16 cellular contexts compared by ENCODE assay signal in genomic region chr14:68981539-68981976, GRCh38. TPM values are rescaled to one million over a fixed set of nuclear protein-coding genes. Genes with fewer than 3 reads are reported as not detected.
DNase-seq lines count a peak whose midpoint lies in the region; FAIRE-seq and TF ChIP-seq lines count a peak whose summit lies in the region.
"Had no signal": no experiment of that assay in that cellular context is flagged by ENCODE, and none has a peak within 500 bp of the region (broad histone marks: within the 10 kb centered on the region; RNA-seq: fewer than 3 reads in every experiment).

No MANE protein-coding gene starts in this region.

- POLR2A ChIA-PET in endothelial cell of umbilical vein (lab: Charles Lee), result interaction anchor here (0.5 kb wide), 1 partner anchor 50 kb away, joined by 7 read pairs; no protein-coding TSS in a partner anchor

- dilution Hi-C loops in endothelial cell of umbilical vein (cut with MboI; ENCODE audit: extremely low pct_ligation_motif_present, low sequenced_read_pairs), result no loop called here

- no peaks in the 10 kb centered on the region for H3K36me3 Mint-ChIP-seq in neural crest cell (ENCODE audit: low read depth)
- no peaks in the 10 kb centered on the region for H3K36me3 Mint-ChIP-seq in immature natural killer cell
- H3K36me3 Mint-ChIP-seq in progenitor cell of endocrine pancreas (ENCODE audit: insufficient read depth), result no peaks in the 10 kb centered on the region

- H3K4me3 Mint-ChIP-seq in neural crest cell (peak overlapping the region; percentile 65), immature natural killer cell (no peak overlapping the region), progenitor cell of endocrine pancreas (ENCODE audit: low read depth) (no peak overlapping the region)

- no TSS peak for BruUV-seq in endothelial cell of umbilical vein (replicated peaks; lab: Mats Ljungman, UMichigan)

- H3K79me2 ChIP-seq in endothelial cell of umbilical vein (ENCODE audit: control insufficient read depth, insufficient read depth, low read length), result peaks cover 21% of the 10 kb centered on the region

- H2AFZ ChIP-seq in endothelial cell of umbilical vein (ENCODE audit: low read depth, low read length), result peak overlapping the region; percentile 30

- no peak overlapping the region for H3K27ac Mint-ChIP-seq in neural crest cell (ENCODE audit: unreplicated experiment)
- H3K27ac Mint-ChIP-seq in immature natural killer cell, result peak overlapping the region in 1 of 6 donors; percentile 7
- no peak overlapping the region for H3K27ac Mint-ChIP-seq in progenitor cell of endocrine pancreas

- no peaks in the 10 kb centered on the region for H3K27me3 ChIP-seq in endothelial cell of umbilical vein (ENCODE audit: control insufficient read depth in 2 of 2, insufficient read depth in 2 of 2, low read length in 2 of 2)
- H3K27me3 ChIP-seq: body of pancreas, upper lobe of right lung had no signal

- TF ChIP-seq RAD21 in Ishikawa (IDR thresholded peaks at IDR 0.05; ENCODE audit: low read depth), result no peak

- H3K9me1 ChIP-seq in endothelial cell of umbilical vein (replicated peaks; ENCODE audit: control insufficient read depth, extremely low read depth, insufficient read depth, low read length), result no peaks in the 10 kb centered on the region

- H3K9me3 ChIP-seq in endothelial cell of umbilical vein (replicated peaks; ENCODE audit: control insufficient read depth, insufficient read depth, low read length), result no peaks in the 10 kb centered on the region
- H3K9me3 ChIP-seq: body of pancreas, upper lobe of right lung had no signal

- H4K20me1 ChIP-seq in endothelial cell of umbilical vein (replicated peaks; ENCODE audit: control insufficient read depth, extremely low read depth, insufficient read depth, low read length), result no peaks in the 10 kb centered on the region

- no peak for TF ChIP-seq EP300 in Ishikawa (IDR thresholded peaks at IDR 0.05; ENCODE audit: borderline replicate concordance)

- no peaks in the 10 kb centered on the region for H3K9me3 Mint-ChIP-seq in neural crest cell
- no peaks in the 10 kb centered on the region for H3K9me3 Mint-ChIP-seq in immature natural killer cell
- no peaks in the 10 kb centered on the region for H3K9me3 Mint-ChIP-seq in progenitor cell of endocrine pancreas (ENCODE audit: low read depth)

- H3K36me3 ChIP-seq in endothelial cell of umbilical vein (ENCODE audit: control insufficient read depth in 2 of 2, extremely low read depth in 1 of 2, insufficient read depth in 2 of 2, low read length in 2 of 2), result no peaks in the 10 kb centered on the region
- H3K36me3 ChIP-seq: upper lobe of right lung had no signal

- DNase-seq in AG08395 (ENCODE audit: low spot score) (peak; percentile 16), endothelial cell of umbilical vein (ENCODE audit: low read depth, low spot score) (peak; percentile 81), neural crest cell (ENCODE audit: low read depth, low spot score) (no peak), anterior cingulate cortex (lab: John Stamatoyannopoulos, UW) (no peak), NAMALWA (ENCODE audit: low spot score) (no peak), immature natural killer cell (no peak), progenitor cell of endocrine pancreas (ENCODE audit: low spot score, unreplicated experiment) (no peak)
- DNase-seq: activated CD4-positive, alpha-beta T cell treated with anti-CD3 and anti-CD28 coated beads for 1 hour; activated T-cell treated with anti-CD3 and anti-CD28 coated beads, Interleukin-2, amount 50 U/mL, for 1 hour; AML-193; body of pancreas; DMS 273 treated with DMSO at 0.1 percent for 48 hours; NCI-H1417; NCI-H446 treated with DMSO at 0.1 percent for 48 hours; upper lobe of right lung had no signal

- peak overlapping the region; percentile 40 for H3K4me2 ChIP-seq in endothelial cell of umbilical vein (ENCODE audit: insufficient read depth, low read length)

- peak; percentile 99 for FAIRE-seq in endothelial cell of umbilical vein (lab: Jason Lieb, UNC)

- intact Hi-C loops in endothelial cell of umbilical vein (cut with micrococcal nuclease), result loop anchor here (1.0 kb wide), 1 partner anchor 24 kb away; no protein-coding TSS in a partner anchor

- H3K4me1 Mint-ChIP-seq in neural crest cell (peaks cover 16% of the 10 kb centered on the region), immature natural killer cell (peaks cover 12 to 15% of the 10 kb centered on the region in 2 donors), progenitor cell of endocrine pancreas (ENCODE audit: low read depth) (peaks cover 14% of the 10 kb centered on the region)

- peaks cover 31% of the 10 kb centered on the region for H3K4me1 ChIP-seq in endothelial cell of umbilical vein (ENCODE audit: control insufficient read depth, extremely low read depth, insufficient read depth, low read length)

- no peak overlapping the region for H3K4me3 ChIP-seq in endothelial cell of umbilical vein (replicated peaks in 1 of 3; ENCODE audit: insufficient read depth in 1 of 3, low read depth in 1 of 3, low read length in 3 of 3)
- H3K4me3 ChIP-seq: body of pancreas, upper lobe of right lung had no signal

- TF ChIP-seq POLR2A in endothelial cell of umbilical vein (IDR thresholded peaks at IDR 0.05; ENCODE audit: low read depth, low read length), result peak; percentile 36

- TF ChIP-seq CTCF in endothelial cell of umbilical vein (IDR thresholded peaks at IDR 0.05; ENCODE audit: extremely low read depth in 1 of 2, insufficient read depth in 1 of 2, low read depth in 1 of 2, low read length in 2 of 2) (no peak), neural crest cell (conservative IDR thresholded peaks at IDR 0.05) (no peak), progenitor cell of endocrine pancreas (IDR thresholded peaks at IDR 0.05; ENCODE audit: unreplicated experiment) (no peak)

- CTCF ChIA-PET in endothelial cell of umbilical vein (lab: Charles Lee), result interaction anchor here (0.9 to 2.9 kb wide), 10 partner anchors 9 to 120 kb away, joined by 3 to 16 read pairs (median 3); no protein-coding TSS in a partner anchor

- H3K27ac ChIP-seq in endothelial cell of umbilical vein (ENCODE audit: insufficient read depth, low read depth, low read length), result peak overlapping the region; percentile 90
- H3K27ac ChIP-seq: body of pancreas, upper lobe of right lung had no signal

- H3K27me3 Mint-ChIP-seq in neural crest cell (ENCODE audit: low read depth), result peaks cover 6% of the 10 kb centered on the region
- peaks cover 2 to 13% (median 12%) of the 10 kb centered on the region in 3 donors for H3K27me3 Mint-ChIP-seq in immature natural killer cell (ENCODE audit: low read depth in 3 of 3)
- peaks cover 14% of the 10 kb centered on the region for H3K27me3 Mint-ChIP-seq in progenitor cell of endocrine pancreas

- peak overlapping the region; percentile 31 for H3K9ac ChIP-seq in endothelial cell of umbilical vein (replicated peaks; ENCODE audit: extremely low read depth, insufficient read depth, low read length)

TF ChIP-seq in Ishikawa, 13 proteins besides CTCF, POLR2A, EP300 and RAD21:
- no peak for TF ChIP-seq FOXM1 (IDR thresholded peaks at IDR 0.05; ENCODE audit: borderline replicate concordance, low read depth)
- 0 out of 2 replicates have a peak, but pooled peaks have one; percentile 21 for TF ChIP-seq TEAD4 (IDR thresholded peaks at IDR 0.05)

TF ChIP-seq in endothelial cell of umbilical vein, 7 proteins besides CTCF, POLR2A, EP300 and RAD21:
- TF ChIP-seq FOS (IDR thresholded peaks at IDR 0.05; ENCODE audit: borderline replicate concordance, insufficient read depth, low read length), result peak; percentile 31
- no peak for TF ChIP-seq MYC (IDR thresholded peaks at IDR 0.05; ENCODE audit: low read depth, low read length)
- TF ChIP-seq POLR2AphosphoS5 (IDR thresholded peaks at IDR 0.05; ENCODE audit: insufficient read depth, low read depth, low read length), result peak; percentile 60
- peak; percentile 44 for TF ChIP-seq JUN (IDR thresholded peaks at IDR 0.05; ENCODE audit: borderline replicate concordance, insufficient read depth, insufficient read length, low read depth)
- no peak for TF ChIP-seq GATA2 (IDR thresholded peaks at IDR 0.05; ENCODE audit: insufficient read depth, insufficient read length, low read depth, low read length)
- TF ChIP-seq, protein P1, sequence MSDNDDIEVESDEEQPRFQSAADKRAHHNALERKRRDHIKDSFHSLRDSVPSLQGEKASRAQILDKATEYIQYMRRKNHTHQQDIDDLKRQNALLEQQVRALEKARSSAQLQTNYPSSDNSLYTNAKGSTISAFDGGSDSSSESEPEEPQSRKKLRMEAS (IDR thresholded peaks at IDR 0.05; ENCODE audit: insufficient read depth, insufficient read length), result no peak

RNA-seq across cellular contexts. Expression of gene ACTN1, which starts 2.5 kb away (rescaled TPM):
- total RNA-seq in endothelial cell of umbilical vein (442 and 443 TPM in 2 replicates), neural crest cell (73.9 and 77.1 TPM in 2 replicates), progenitor cell of endocrine pancreas (92.6 and 105 TPM in 2 replicates)
- polyA plus RNA-seq in endothelial cell of umbilical vein (463 and 633 TPM in 2 replicates), immature natural killer cell (1 to 10 TPM; 5.2 to 9.7 (median 9.3) TPM)
- polyA plus RNA-seq in endothelial cell of umbilical vein (2011; cell fraction: cytosol; rRNA removed), result 379 and 382 TPM in 2 replicates
- 777 and 896 TPM in 2 replicates for polyA plus RNA-seq in endothelial cell of umbilical vein (2011; cell fraction: nucleus; rRNA removed)
- 398 and 442 TPM in 2 replicates for polyA plus RNA-seq in endothelial cell of umbilical vein (2012)
- 744 and 789 TPM in 2 replicates for polyA minus RNA-seq in endothelial cell of umbilical vein
- 104 TPM for polyA minus RNA-seq in endothelial cell of umbilical vein (2011; cell fraction: cytosol; rRNA and poly(A)+ RNA removed)
- 424 and 544 TPM in 2 replicates for polyA minus RNA-seq in endothelial cell of umbilical vein (2011; cell fraction: nucleus; rRNA and poly(A)+ RNA removed)

Comparison
In these comparisons a context has a peak if more than half of its experiments do, and no peak if none do; other contexts are left out.
1. DNase-seq: peak in AG08395 (single experiment) and endothelial cell of umbilical vein (single experiment); none in neural crest cell (single experiment), anterior cingulate cortex (0 of 58), NAMALWA (single experiment), immature natural killer cell (0 of 3) and progenitor cell of endocrine pancreas (single experiment).